ENCODE assay signal across 8 cellular contexts in genomic region chr11:128522063-128522942, GRCh38.
DNase-seq lines count a peak whose midpoint lies in the region; ATAC-seq and TF ChIP-seq lines count a peak whose summit lies in the region.

No MANE protein-coding gene starts in this region.

- H3K27me3 ChIP-seq in left ventricle myocardium inferior (ENCODE audit: low read depth) (no peaks in the 10 kb centered on the region), upper lobe of left lung (no peaks in the 10 kb centered on the region)

- H3K27me3 Mint-ChIP-seq in T-cell: no peaks in the 10 kb centered on the region

- peak; percentile 15 to 97 (median 70) for TF ChIP-seq POLR2A in upper lobe of left lung (IDR thresholded peaks at IDR 0.05)

- intact Hi-C loops in left ventricle myocardium inferior (cut with micrococcal nuclease): no loop called here
- intact Hi-C loops in posterior vena cava (cut with DNase I): no loop called here

- CTCF ChIA-PET in T-cell (lab: Charles Lee): interaction anchor here (0.6 to 4.1 kb wide), 15 partner anchors 11 to 232 kb away, joined by 3 to 28 read pairs (median 4); no protein-coding TSS in a partner anchor

- H3K27ac Mint-ChIP-seq in T-cell: peak overlapping the region; percentile 98

- H3K36me3 Mint-ChIP-seq in T-cell: peaks cover 38% of the 10 kb centered on the region

- H3K36me3 ChIP-seq in left ventricle myocardium inferior (no peaks in the 10 kb centered on the region), upper lobe of left lung (no peaks in the 10 kb centered on the region)

- H3K27ac ChIP-seq in left ventricle myocardium inferior (replicated peaks): peak overlapping the region; percentile 97
- peak overlapping the region; percentile 93 to 98 (median 98) for H3K27ac ChIP-seq in upper lobe of left lung

- ATAC-seq in HG02588 (IDR thresholded peaks at IDR 0.05; ENCODE audit: unreplicated experiment): peak; percentile 85
- peak; percentile 76 to 82 (median 80) for ATAC-seq in T-cell (replicated peaks in 1 of 4)
- ATAC-seq in upper lobe of left lung (ENCODE audit: low FRiP score in 2 of 2): peak; percentile 97 to 98

- POLR2A ChIA-PET in T-cell (lab: Charles Lee): interaction anchor here (0.6 to 6.5 kb wide), 18 partner anchors 8 to 203 kb away, joined by 3 to 86 read pairs (median 4); no protein-coding TSS in a partner anchor

- peaks cover 86% of the 10 kb centered on the region for H3K4me1 ChIP-seq in left ventricle myocardium inferior
- H3K4me1 ChIP-seq in upper lobe of left lung: peaks cover 27 to 43% (median 33%) of the 10 kb centered on the region in 4 donors

- H3K4me3 ChIP-seq in GM12865 (ENCODE audit: low read depth, low read length) (peak overlapping the region; percentile 93), left ventricle myocardium inferior (peak overlapping the region; percentile 81), upper lobe of left lung (peak overlapping the region; percentile 52 to 79 (median 64))

- DNase-seq in GM12865 (ENCODE audit: low read depth): peak; percentile 96
- DNase-seq in NCI-H1048 (lab: John Stamatoyannopoulos, UW): peak; percentile 80
- peak; percentile 70 to 92 (median 80) for DNase-seq in T-cell
- DNase-seq in amniotic epithelial cell (ENCODE audit: low read depth): peak; percentile 97
- DNase-seq in left ventricle myocardium inferior: peak; percentile 94
- DNase-seq in posterior vena cava (ENCODE audit: low spot score): peak; percentile 98
- DNase-seq in upper lobe of left lung: peak; percentile 94 to 98

- no peaks in the 10 kb centered on the region for H3K9me3 Mint-ChIP-seq in T-cell

- H3K4me3 Mint-ChIP-seq in T-cell: peak overlapping the region; percentile 96 to 99 (median 98)

- no peaks in the 10 kb centered on the region for H3K9me3 ChIP-seq in left ventricle myocardium inferior (replicated peaks)
- H3K9me3 ChIP-seq in upper lobe of left lung: no peaks in the 10 kb centered on the region

- TF ChIP-seq EP300 in upper lobe of left lung (IDR thresholded peaks at IDR 0.05): peak in 2 of 4 donors; percentile 62 to 90

- 0% methylated on average over 33 to 86 of the region's 93 CpGs for WGBS in upper lobe of left lung, 2 donors

- TF ChIP-seq CTCF in GM12865 (IDR thresholded peaks at IDR 0.05; ENCODE audit: insufficient read depth, low read depth, low read length, missing control alignments) (no peak), left ventricle myocardium inferior (IDR thresholded peaks at IDR 0.05; ENCODE audit: borderline replicate concordance) (no peak), upper lobe of left lung (IDR thresholded peaks at IDR 0.05) (peak in 2 of 6 experiments; percentile 3 to 7)

- H3K4me1 Mint-ChIP-seq in T-cell: peaks cover 45 to 65% (median 50%) of the 10 kb centered on the region in 3 donors

Comparison
In these comparisons a context has a peak if more than half of its experiments do, and no peak if none do; other contexts are left out.
1. Peak in every context shown above with its lines: DNase-seq, ATAC-seq, H3K4me3 ChIP-seq and H3K27ac ChIP-seq.